ENCODE assay signal across 2 cellular contexts in genomic region chr20:22426772-22427171, GRCh38.
TF ChIP-seq lines count a peak whose summit lies in the region.

No MANE protein-coding gene starts in this region.

TF ChIP-seq in HepG2, 621 proteins besides CTCF, POLR2A, EP300 and RAD21:
- TF ChIP-seq SATB2 (CRISPR knock-in tag; IDR thresholded peaks at IDR 0.05) (no peak), ZNF564 (CRISPR knock-in tag; IDR thresholded peaks at IDR 0.05) (peak; percentile 100), ZNF18 (CRISPR knock-in tag; IDR thresholded peaks at IDR 0.05; ENCODE audit: insufficient replicate concordance) (peak; percentile 22), NCOR1 (IDR thresholded peaks at IDR 0.05; ENCODE audit: borderline replicate concordance, low read length) (peak; percentile 36; the same call in 1 of the 2 replicates)

TF ChIP-seq in K562, 482 proteins besides CTCF, POLR2A, EP300 and RAD21:
- TF ChIP-seq MCM5 (IDR thresholded peaks at IDR 0.05; ENCODE audit: low read depth) (no peak), ZNF174 (CRISPR knock-in tag; IDR thresholded peaks at IDR 0.05) (no peak), ZNF165 (CRISPR knock-in tag; IDR thresholded peaks at IDR 0.05; ENCODE audit: borderline replicate concordance) (no peak), CBFA2T3 (IDR thresholded peaks at IDR 0.05) (0 out of 2 replicates have a peak, but pooled peaks have one; percentile 2)
